In the genomic region with DNA sequence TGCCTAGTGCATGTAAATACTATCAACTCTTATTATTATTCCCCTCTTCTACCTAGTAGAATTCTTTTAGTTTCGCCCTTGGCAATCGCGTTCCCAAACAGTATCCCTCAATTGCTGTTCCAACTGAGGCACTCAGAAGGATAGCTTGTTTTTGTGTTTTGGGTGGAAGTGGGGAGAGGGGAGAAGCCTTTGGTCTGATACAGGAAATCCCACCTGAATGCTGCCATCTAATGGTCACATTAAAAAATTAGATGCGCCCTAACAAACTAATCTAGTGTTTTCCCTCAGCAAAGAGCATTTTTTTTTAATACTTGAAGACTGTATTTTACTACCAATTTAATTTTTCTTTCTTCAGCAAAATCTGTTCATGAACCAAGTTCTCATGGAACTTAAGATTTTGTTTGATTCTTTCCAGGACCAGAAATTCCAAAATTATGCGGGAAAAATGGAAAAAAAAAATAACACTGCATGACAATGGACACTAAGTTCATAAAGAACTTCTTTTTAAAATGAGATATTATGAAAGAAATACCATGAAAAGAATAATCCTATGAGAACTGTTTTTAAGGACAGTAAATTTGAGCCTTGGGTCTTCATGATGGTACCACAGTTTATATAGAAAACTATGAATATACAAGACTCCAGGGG, we compare ENCODE assay signal across 8 cellular contexts. TPM values are rescaled to one million over a fixed set of nuclear protein-coding genes. Genes with fewer than 3 reads are reported as not detected.
DNase-seq lines count a peak whose midpoint lies in the region; FAIRE-seq and TF ChIP-seq lines count a peak whose summit lies in the region.

No MANE protein-coding gene starts in this region.

- intact Hi-C loops in esophagus squamous epithelium (cut with DNase I) = loop anchor here (10.0 kb wide), 1 partner anchor 83 kb away; no protein-coding TSS in a partner anchor

- DNase-seq in AG08396 (ENCODE audit: low spot score) (peak; percentile 47), GM18507 (ENCODE audit: extremely low spot score, insufficient read length, low read depth) (no peak), esophagus squamous epithelium (lab: John Stamatoyannopoulos, UW) (no peak), renal cortical epithelial cell (ENCODE audit: low read depth) (peak; percentile 54), NOMO-1 treated with dmso at 0.1 percent for 144 hours (lab: John Stamatoyannopoulos, UW; ENCODE audit: unreplicated experiment) (no peak), mucosa of gallbladder (ENCODE audit: low spot score) (no peak)
- DNase-seq in stimulated activated CD8-positive, alpha-beta memory T cell treated with anti-CD3 and anti-CD28 coated beads, Interleukin-4, amount 100 ng/mL, for 48 hours = no peak

- no peak overlapping the region for H2AFZ ChIP-seq in OCI-LY3 (ENCODE audit: low read depth, low read length)

- H3K4me2 ChIP-seq in OCI-LY3 (ENCODE audit: low read length) = peak overlapping the region; percentile 42

- TF ChIP-seq CTCF in OCI-LY3 (IDR thresholded peaks at IDR 0.05; ENCODE audit: low read depth, low read length) = peak; percentile 78
- TF ChIP-seq CTCF in esophagus squamous epithelium (IDR thresholded peaks at IDR 0.05) = peak; percentile 13 to 53 (median 36)

- no peak overlapping the region for H3K9ac ChIP-seq in OCI-LY3 (ENCODE audit: low read length)

- H3K27ac ChIP-seq in OCI-LY3 (ENCODE audit: low read length) (no peak overlapping the region), esophagus squamous epithelium (no peak overlapping the region)

- H4K20me1 ChIP-seq in OCI-LY3 (ENCODE audit: insufficient read depth, low read length) = no peaks in the 10 kb centered on the region

- H3K79me2 ChIP-seq in OCI-LY3 (ENCODE audit: low read length) = no peaks in the 10 kb centered on the region

- H3K4me1 ChIP-seq in OCI-LY3 (ENCODE audit: low read length) (peaks cover 3% of the 10 kb centered on the region), esophagus squamous epithelium (no peaks in the 10 kb centered on the region)

- H3K4me3 ChIP-seq in OCI-LY3 (ENCODE audit: low read length) = no peak overlapping the region
- no peak overlapping the region for H3K4me3 ChIP-seq in esophagus squamous epithelium

- H3K27me3 ChIP-seq in OCI-LY3 (ENCODE audit: low read depth, low read length) = no peaks in the 10 kb centered on the region
- no peaks in the 10 kb centered on the region for H3K27me3 ChIP-seq in esophagus squamous epithelium

- H3K9me3 ChIP-seq in OCI-LY3 (ENCODE audit: insufficient read depth, low read length) (no peaks in the 10 kb centered on the region), esophagus squamous epithelium (no peaks in the 10 kb centered on the region)

- H3K36me3 ChIP-seq in OCI-LY3 (replicated peaks; ENCODE audit: low read depth, low read length) = no peaks in the 10 kb centered on the region
- H3K36me3 ChIP-seq in esophagus squamous epithelium = no peaks in the 10 kb centered on the region

- peak; percentile 42 for FAIRE-seq in GM18507 (lab: Jason Lieb, UNC)

- 44 to 50% methylated on average over 5 of the region's 5 CpGs for WGBS in esophagus squamous epithelium, 2 donors

- no peak for TF ChIP-seq POLR2A in esophagus squamous epithelium (IDR thresholded peaks at IDR 0.05)

RNA-seq across cellular contexts. Expression of gene GLDC, which starts 22.2 kb away (rescaled TPM):
- total RNA-seq in esophagus squamous epithelium (10 to 100 TPM in 2 of 4 donors, 1 to 10 TPM in 2; 1.1 to 21.6 (median 10.2) TPM), renal cortical epithelial cell (129 and 177 TPM in 2 replicates), mucosa of gallbladder (6.4 TPM)

Comparison
In these comparisons a context has a peak if more than half of its experiments do, and no peak if none do; other contexts are left out.
1. DNase-seq: peak in AG08396 (single experiment) and renal cortical epithelial cell (single experiment); none in GM18507 (single experiment), esophagus squamous epithelium (single experiment), stimulated activated CD8-positive, alpha-beta memory T cell treated with anti-CD3 and anti-CD28 coated beads, Interleukin-4, amount 100 ng/mL, for 48 hours (single experiment), NOMO-1 treated with dmso at 0.1 percent for 144 hours (single experiment) and mucosa of gallbladder (single experiment).